Comparison of ENCODE assay signal across 9 cellular contexts in the genomic region with DNA sequence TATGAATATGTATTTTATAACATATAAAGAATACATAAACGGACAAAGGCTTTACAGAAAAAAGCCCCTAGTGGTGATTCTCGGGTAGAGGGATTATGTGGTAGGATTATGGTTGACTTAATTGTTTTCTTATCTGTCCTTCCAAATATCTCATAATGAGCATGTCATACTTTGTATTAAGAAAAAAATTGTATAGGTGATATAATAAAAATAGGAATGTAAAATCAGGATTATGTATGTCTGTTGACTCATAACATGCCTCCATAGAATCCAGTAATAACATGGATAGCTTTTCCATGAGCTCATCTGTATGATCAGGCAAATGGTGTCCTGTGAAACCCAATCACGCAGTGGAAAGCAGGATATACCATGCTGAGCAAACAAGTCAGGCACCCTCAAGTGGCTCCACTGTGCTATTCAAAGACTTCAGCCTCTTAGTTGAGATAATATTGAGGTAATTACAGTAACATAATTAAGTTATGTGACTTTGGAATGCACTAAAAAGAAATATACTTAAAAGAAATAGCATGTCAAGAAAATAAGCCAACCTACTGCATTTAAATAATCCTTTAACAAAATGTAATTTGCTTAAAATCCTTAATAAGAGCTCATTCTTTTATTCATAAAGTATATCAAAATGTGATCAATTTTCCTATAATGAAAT. TPM values are rescaled to one million over a fixed set of nuclear protein-coding genes. Genes with fewer than 3 reads are reported as not detected.
A peak's percentile ranks its signal among the peaks of the same experiment; 100 is the strongest.
DNase-seq lines count a peak whose midpoint lies in the region; ATAC-seq and TF ChIP-seq lines count a peak whose summit lies in the region.
"Had no signal": no experiment of that assay in that cellular context is flagged by ENCODE, and none has a peak within 500 bp of the region (broad histone marks: within the 10 kb centered on the region; RNA-seq: fewer than 3 reads in every experiment).

No MANE protein-coding gene starts in this region.

- H3K18ac ChIP-seq in H9 (ENCODE audit: insufficient read length, low read depth, low read length) = no peak overlapping the region

- no peak overlapping the region for H3K4ac ChIP-seq in H9 (ENCODE audit: low read depth, low read length)

- no peaks in the 10 kb centered on the region for H4K20me1 ChIP-seq in H9 (ENCODE audit: control insufficient read depth, insufficient read depth, insufficient read length)

- no peaks in the 10 kb centered on the region for H3K79me1 ChIP-seq in H9 (ENCODE audit: insufficient read depth, low read depth, low read length, poor library complexity, severe bottlenecking)

- H2BK15ac ChIP-seq in H9 (ENCODE audit: low read depth, low read length) = no peak overlapping the region

- no peak overlapping the region for H4K5ac ChIP-seq in H9 (ENCODE audit: insufficient read length, low read depth, low read length)

- no peaks in the 10 kb centered on the region for H3K79me2 ChIP-seq in H9 (ENCODE audit: insufficient read depth, low read length)

- H3K4me2 ChIP-seq in H9 (ENCODE audit: insufficient read depth, insufficient read length, low read length) = no peak overlapping the region

- H3K9me3 Mint-ChIP-seq in H9 = no peaks in the 10 kb centered on the region
- H3K9me3 Mint-ChIP-seq in T-helper 2 cell treated with Interferon-gamma antibody and Interleukin-4, amounts not matched to agents 5 μg/mL and 100 μg/mL, for 36 hours = no peaks in the 10 kb centered on the region
- H3K9me3 Mint-ChIP-seq: IgD-negative memory B cell had no signal

- H3K4me1 Mint-ChIP-seq in H9 = no peaks in the 10 kb centered on the region
- H3K4me1 Mint-ChIP-seq in T-helper 2 cell treated with Interferon-gamma antibody and Interleukin-4, amounts not matched to agents 5 μg/mL and 100 μg/mL, for 36 hours (ENCODE audit: low read depth) = peaks cover 3% of the 10 kb centered on the region

- no peak overlapping the region for H4K91ac ChIP-seq in H9 (ENCODE audit: insufficient read length, low read depth, low read length)

- TF ChIP-seq CTCF in AG09319 (IDR thresholded peaks at IDR 0.05; ENCODE audit: low read depth, low read length) = peak; percentile 10
- peak; percentile 66 for TF ChIP-seq CTCF in H9 (conservative IDR thresholded peaks at IDR 0.05)
- TF ChIP-seq CTCF in foreskin keratinocyte (conservative IDR thresholded peaks at IDR 0.05) = peak; percentile 40

- no peak overlapping the region for H3K9ac ChIP-seq in H9 (ENCODE audit: extremely low read depth, insufficient read length, low read length)

- H3K27ac ChIP-seq in H9 (ENCODE audit: insufficient read length, low read depth, low read length) = no peak overlapping the region
- H3K27ac ChIP-seq in foreskin keratinocyte = no peak overlapping the region

- no peak overlapping the region for H3K4me3 Mint-ChIP-seq in H9
- H3K4me3 Mint-ChIP-seq in T-helper 2 cell treated with Interferon-gamma antibody and Interleukin-4, amounts not matched to agents 5 μg/mL and 100 μg/mL, for 36 hours = no peak overlapping the region
- H3K4me3 Mint-ChIP-seq: IgD-negative memory B cell had no signal

- no peak overlapping the region for H3K14ac ChIP-seq in H9 (ENCODE audit: insufficient read depth, low read length)

- H2BK120ac ChIP-seq in H9 (ENCODE audit: low read depth, low read length, poor library complexity, severe bottlenecking) = no peak overlapping the region

- no peak overlapping the region for H2BK12ac ChIP-seq in H9 (ENCODE audit: insufficient read length, low read depth, low read length)

- H2AK5ac ChIP-seq in H9 (ENCODE audit: insufficient read length, low read length) = no peak overlapping the region

- H3K23ac ChIP-seq in H9 (ENCODE audit: insufficient read length, low read depth, low read length) = no peak overlapping the region

- no peak overlapping the region for H2BK5ac ChIP-seq in H9 (ENCODE audit: insufficient read length, low read length)

- H3K9me3 ChIP-seq in H9 (ENCODE audit: control insufficient read depth, low read depth, low read length) = no peaks in the 10 kb centered on the region

- H3K4me1 ChIP-seq in H9 (ENCODE audit: insufficient read depth, low read length) = no peaks in the 10 kb centered on the region
- H3K4me1 ChIP-seq in foreskin keratinocyte = peaks cover 14% of the 10 kb centered on the region

- H2BK20ac ChIP-seq in H9 (ENCODE audit: low read depth, low read length, poor library complexity, severe bottlenecking) = no peak overlapping the region

- H3K27ac Mint-ChIP-seq in H9 = no peak overlapping the region
- no peak overlapping the region for H3K27ac Mint-ChIP-seq in T-helper 2 cell treated with Interferon-gamma antibody and Interleukin-4, amounts not matched to agents 5 μg/mL and 100 μg/mL, for 36 hours
- H3K27ac Mint-ChIP-seq: IgD-negative memory B cell had no signal

- DNase-seq in AG09319 (ENCODE audit: extremely low read depth, low read depth) (no peak), H9 (no peak), RPMI7951 (ENCODE audit: low read depth) (peak; percentile 25), foreskin keratinocyte (peak; percentile 69 to 88), putamen (ENCODE audit: low spot score) (no peak)
- no peak for DNase-seq in T-helper 2 cell treated with Interferon-gamma antibody and Interleukin-4, amounts not matched to agents 5 μg/mL and 100 μg/mL, for 36 hours (ENCODE audit: low spot score)

- no peak overlapping the region for H3T11ph ChIP-seq in H9 (ENCODE audit: low read length)

- H4K8ac ChIP-seq in H9 (replicated peaks; ENCODE audit: insufficient read length, low read depth, low read length) = no peak overlapping the region

- ATAC-seq in foreskin keratinocyte (peak; percentile 65), GM21529 (IDR thresholded peaks at IDR 0.05; ENCODE audit: unreplicated experiment) (no peak), HG03159 (IDR thresholded peaks at IDR 0.05; ENCODE audit: unreplicated experiment) (no peak)

- no peaks in the 10 kb centered on the region for H3K23me2 ChIP-seq in H9 (ENCODE audit: insufficient read length, low read depth, low read length, poor library complexity, severe bottlenecking)

- no peaks in the 10 kb centered on the region for H3K27me3 ChIP-seq in H9 (ENCODE audit: insufficient read depth, low read length)
- peaks cover 15% of the 10 kb centered on the region for H3K27me3 ChIP-seq in foreskin keratinocyte

- H3K27me3 Mint-ChIP-seq in H9 (ENCODE audit: low read depth) = peaks cover 9% of the 10 kb centered on the region
- peaks cover 42% of the 10 kb centered on the region for H3K27me3 Mint-ChIP-seq in T-helper 2 cell treated with Interferon-gamma antibody and Interleukin-4, amounts not matched to agents 5 μg/mL and 100 μg/mL, for 36 hours (ENCODE audit: low read depth)

- H3K56ac ChIP-seq in H9 (ENCODE audit: insufficient read length, low read depth, low read length) = no peak overlapping the region

- WGBS in H9 (ENCODE audit: extremely low coverage, insufficient read length, low lambda C conversion rate) = no CpG with 5 or more reads among the region's 3 CpGs

- no peaks in the 10 kb centered on the region for H3K36me3 Mint-ChIP-seq in H9 (ENCODE audit: insufficient read depth in 1 of 3, low read depth in 3 of 3)
- H3K36me3 Mint-ChIP-seq in T-helper 2 cell treated with Interferon-gamma antibody and Interleukin-4, amounts not matched to agents 5 μg/mL and 100 μg/mL, for 36 hours (ENCODE audit: low read depth) = no peaks in the 10 kb centered on the region
- H3K36me3 Mint-ChIP-seq: IgD-negative memory B cell had no signal

- H2AFZ ChIP-seq in H9 (ENCODE audit: low read length) = no peak overlapping the region

RNA-seq across cellular contexts. Expression of a gene that starts 39.6 kb away (rescaled TPM):
- total RNA-seq in H9 (2021) (52.6 and 56.5 TPM in 2 replicates), foreskin keratinocyte (83.8 and 90.7 TPM in 2 replicates)
- 142 and 168 TPM in 2 replicates for total RNA-seq in RPMI7951 (2014; rRNA removed; shearing (Covaris generic))
- 39.6 and 49.8 TPM in 2 replicates for polyA plus RNA-seq in foreskin keratinocyte

RNA-seq across cellular contexts. Expression of a gene that starts 50.1 kb away (rescaled TPM):
- total RNA-seq in H9 (2021) (47.4 and 52.7 TPM in 2 replicates), foreskin keratinocyte (57.0 and 58.0 TPM in 2 replicates)
- 124 and 138 TPM in 2 replicates for total RNA-seq in RPMI7951 (2014; rRNA removed; shearing (Covaris generic))
- polyA plus RNA-seq in foreskin keratinocyte = 89.9 and 91.1 TPM in 2 replicates

Comparison
In these comparisons a context has a peak if more than half of its experiments do, and no peak if none do; other contexts are left out.
1. DNase-seq: peak in RPMI7951 (single experiment) and foreskin keratinocyte (2 of 2); none in AG09319 (single experiment), H9 (single experiment), putamen (single experiment) and T-helper 2 cell treated with Interferon-gamma antibody and Interleukin-4, amounts not matched to agents 5 μg/mL and 100 μg/mL, for 36 hours (single experiment).
2. CTCF ChIP-seq: peak in every context shown above with its lines; median percentile 66 in H9; 40 in foreskin keratinocyte; 10 in AG09319.